ENCODE assay signal across 10 cellular contexts in the genomic region with DNA sequence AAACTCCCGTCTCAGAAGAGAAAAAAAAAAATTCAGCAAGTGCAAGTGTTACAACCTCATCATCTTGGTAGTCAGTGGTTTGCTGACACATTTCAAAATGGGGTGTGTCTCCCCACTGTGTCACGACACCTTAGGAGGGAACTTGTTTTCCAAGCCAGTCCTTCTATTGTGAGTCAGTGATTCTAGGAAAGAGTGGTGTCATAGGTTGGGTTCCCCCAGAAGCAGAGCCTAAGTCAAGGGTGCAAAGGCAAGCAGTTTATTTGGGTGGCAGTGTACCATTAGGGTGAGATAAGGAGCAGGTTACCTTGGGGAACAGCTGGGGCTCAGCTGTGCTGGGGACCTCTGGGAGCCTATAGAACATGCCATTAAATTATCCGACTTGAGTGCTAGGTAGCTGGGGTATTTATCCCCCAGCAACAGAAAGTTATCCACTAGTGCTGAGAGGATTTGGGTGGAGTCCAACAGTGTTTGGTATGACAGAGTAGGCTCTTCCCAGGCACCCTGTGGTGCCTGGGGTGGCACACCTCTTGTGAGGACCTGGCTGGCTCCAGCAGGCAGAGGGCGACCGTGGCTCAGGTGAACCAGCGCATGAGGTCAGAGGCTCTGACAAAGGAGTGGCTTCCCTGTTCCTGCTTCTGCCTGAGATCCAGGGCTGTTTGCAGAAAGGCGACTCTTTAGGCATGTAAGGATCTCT. TPM values are rescaled to one million over a fixed set of nuclear protein-coding genes. Genes with fewer than 3 reads are reported as not detected.
DNase-seq lines count a peak whose midpoint lies in the region; ATAC-seq, FAIRE-seq and TF ChIP-seq lines count a peak whose summit lies in the region.
"Had no signal": no experiment of that assay in that cellular context is flagged by ENCODE, and none has a peak within 500 bp of the region (broad histone marks: within the 10 kb centered on the region; RNA-seq: fewer than 3 reads in every experiment).

No MANE protein-coding gene starts in this region.

- no peak for ATAC-seq in GM18868 (IDR thresholded peaks at IDR 0.05; ENCODE audit: unreplicated experiment)
- no peak for ATAC-seq in GM19351 (IDR thresholded peaks at IDR 0.05; ENCODE audit: unreplicated experiment)

- no peaks in the 10 kb centered on the region for H3K9me3 Mint-ChIP-seq in T-helper 2 cell treated with Interferon-gamma antibody and Interleukin-4, amounts not matched to agents 5 μg/mL and 100 μg/mL, for 36 hours

- FAIRE-seq in GM12892 (lab: Jason Lieb, UNC) = no peak

- peak; percentile 18 for DNase-seq in stimulated activated naive CD4-positive, alpha-beta T cell treated with Interleukin-2 at 50 U/mL for 16 hours (lab: John Stamatoyannopoulos, UW)
- no peak for DNase-seq in stimulated activated naive CD4-positive, alpha-beta T cell (lab: John Stamatoyannopoulos, UW)
- peak; percentile 78 for DNase-seq in T-helper 2 cell treated with Interferon-gamma antibody and Interleukin-4, amounts not matched to agents 5 μg/mL and 100 μg/mL, for 36 hours (ENCODE audit: low spot score)
- DNase-seq in islet precursor cell = peak; percentile 80
- DNase-seq in GM12892 (ENCODE audit: insufficient read length) = no peak
- DNase-seq in superior temporal gyrus (ENCODE audit: extremely low spot score) = no peak
- DNase-seq: retina had no signal

- no peak for TF ChIP-seq POLR2A in GM12892 (IDR thresholded peaks at IDR 0.05; ENCODE audit: low read depth, low read length)

- peak overlapping the region; percentile 94 for H3K27ac Mint-ChIP-seq in T-helper 2 cell treated with Interferon-gamma antibody and Interleukin-4, amounts not matched to agents 5 μg/mL and 100 μg/mL, for 36 hours
- H3K27ac Mint-ChIP-seq: IgD-negative memory B cell had no signal

- peak overlapping the region; percentile 44 for H3K4me3 Mint-ChIP-seq in T-helper 2 cell treated with Interferon-gamma antibody and Interleukin-4, amounts not matched to agents 5 μg/mL and 100 μg/mL, for 36 hours

- peaks cover 3% of the 10 kb centered on the region for H3K27me3 Mint-ChIP-seq in T-helper 2 cell treated with Interferon-gamma antibody and Interleukin-4, amounts not matched to agents 5 μg/mL and 100 μg/mL, for 36 hours (ENCODE audit: low read depth)

- H3K4me1 Mint-ChIP-seq in T-helper 2 cell treated with Interferon-gamma antibody and Interleukin-4, amounts not matched to agents 5 μg/mL and 100 μg/mL, for 36 hours (ENCODE audit: low read depth) = peaks cover 56% of the 10 kb centered on the region
- H3K4me1 Mint-ChIP-seq: IgD-negative memory B cell had no signal

- no peaks in the 10 kb centered on the region for H3K36me3 Mint-ChIP-seq in T-helper 2 cell treated with Interferon-gamma antibody and Interleukin-4, amounts not matched to agents 5 μg/mL and 100 μg/mL, for 36 hours (ENCODE audit: low read depth)
- H3K36me3 Mint-ChIP-seq: IgD-negative memory B cell had no signal

RNA-seq across cellular contexts. Expression of a gene that starts 41.7 kb away (rescaled TPM):
- 0.23 TPM for polyA plus RNA-seq in GM12892 (2012; ENCODE audit: missing spikeins)
- polyA plus RNA-seq: IgD-negative memory B cell had no signal

RNA-seq across cellular contexts. Expression of a gene that starts 47.7 kb away (rescaled TPM):
- polyA plus RNA-seq in GM12892 (2012; ENCODE audit: missing spikeins) = not detected
- polyA plus RNA-seq: IgD-negative memory B cell had no signal

Comparison
In these comparisons a context has a peak if more than half of its experiments do, and no peak if none do; other contexts are left out.
1. DNase-seq: peak in stimulated activated naive CD4-positive, alpha-beta T cell treated with Interleukin-2 at 50 U/mL for 16 hours (single experiment), T-helper 2 cell treated with Interferon-gamma antibody and Interleukin-4, amounts not matched to agents 5 μg/mL and 100 μg/mL, for 36 hours (single experiment) and islet precursor cell (single experiment); none in stimulated activated naive CD4-positive, alpha-beta T cell (0 of 6), GM12892 (single experiment) and superior temporal gyrus (single experiment).